10 cellular contexts compared by ENCODE assay signal in the genomic region with DNA sequence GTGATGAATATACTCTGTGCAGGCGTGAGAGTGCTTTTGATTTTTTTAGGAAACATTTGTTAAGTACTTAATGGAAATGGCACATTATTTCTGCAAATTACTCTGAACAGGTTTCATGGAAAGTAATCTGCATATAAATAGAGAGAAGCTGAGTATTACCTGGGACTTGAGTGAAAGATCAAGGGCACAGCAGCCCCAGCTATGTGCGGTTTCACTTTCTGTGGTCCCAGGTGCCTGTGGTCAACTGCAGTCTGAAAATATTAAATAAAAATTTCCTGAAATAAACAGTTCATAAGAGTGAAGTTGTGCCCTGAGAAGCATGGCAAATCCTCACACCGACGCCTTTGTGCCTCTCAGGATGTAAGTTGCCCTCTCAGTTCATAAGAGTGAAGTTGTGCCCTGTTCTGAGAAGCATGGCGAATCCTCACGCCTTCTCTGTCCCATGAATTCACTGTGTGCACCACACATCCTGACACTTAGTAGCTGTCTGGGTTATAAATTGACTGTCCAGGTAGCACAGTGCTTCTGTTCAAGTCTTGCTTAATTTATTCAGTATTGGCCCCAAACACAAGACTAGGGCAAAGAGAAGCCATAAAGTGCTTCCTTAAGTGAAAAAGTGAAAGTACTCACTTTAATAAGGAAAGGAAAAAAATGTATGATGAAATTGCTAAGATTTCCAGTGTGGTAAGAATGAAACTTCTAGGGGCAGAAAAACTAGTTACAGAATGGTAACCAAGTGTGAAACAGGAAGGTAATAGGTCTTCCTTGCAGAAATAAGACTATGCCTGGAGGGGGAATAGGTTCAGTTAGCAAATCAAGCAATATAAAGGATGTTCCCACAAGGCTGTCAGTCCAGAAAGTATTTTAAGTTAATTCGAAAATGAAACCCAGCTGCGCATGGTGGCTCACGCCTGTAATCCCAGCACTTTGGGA. TPM values are rescaled to one million over a fixed set of nuclear protein-coding genes. Genes with fewer than 3 reads are reported as not detected.
DNase-seq lines count a peak whose midpoint lies in the region; ATAC-seq and TF ChIP-seq lines count a peak whose summit lies in the region.
"Had no signal": no experiment of that assay in that cellular context is flagged by ENCODE, and none has a peak within 500 bp of the region (broad histone marks: within the 10 kb centered on the region; RNA-seq: fewer than 3 reads in every experiment).

No MANE protein-coding gene starts in this region.

- no peak overlapping the region for H3K27ac Mint-ChIP-seq in activated CD8-positive, alpha-beta memory T cell treated with anti-CD3 and anti-CD28 coated beads, Interleukin-2, amount 10 ng/mL, durations not matched to agents 7 days and 5 days
- H3K27ac Mint-ChIP-seq in stimulated activated effector memory CD8-positive, alpha-beta T cell treated with anti-CD3 and anti-CD28 coated beads, Interleukin-12 subunit alpha, Interleukin-12 subunit beta, amount 100 ng/mL, for 72 hours, result no peak overlapping the region

- no peaks in the 10 kb centered on the region for H3K36me3 Mint-ChIP-seq in activated CD8-positive, alpha-beta memory T cell treated with anti-CD3 and anti-CD28 coated beads, Interleukin-2, amount 10 ng/mL, durations not matched to agents 7 days and 5 days
- H3K36me3 Mint-ChIP-seq in stimulated activated effector memory CD8-positive, alpha-beta T cell treated with anti-CD3 and anti-CD28 coated beads, Interleukin-12 subunit alpha, Interleukin-12 subunit beta, amount 100 ng/mL, for 72 hours, result no peaks in the 10 kb centered on the region

- no peaks in the 10 kb centered on the region for H3K9me2 ChIP-seq in OCI-LY7 (ENCODE audit: insufficient read depth, low read length)

- H3K4me3 Mint-ChIP-seq in activated CD8-positive, alpha-beta memory T cell treated with anti-CD3 and anti-CD28 coated beads, Interleukin-2, amount 10 ng/mL, durations not matched to agents 7 days and 5 days, result peak overlapping the region; percentile 45
- peak overlapping the region; percentile 22 for H3K4me3 Mint-ChIP-seq in stimulated activated effector memory CD8-positive, alpha-beta T cell treated with anti-CD3 and anti-CD28 coated beads, Interleukin-12 subunit alpha, Interleukin-12 subunit beta, amount 100 ng/mL, for 72 hours

- H3K4me1 Mint-ChIP-seq in activated CD8-positive, alpha-beta memory T cell treated with anti-CD3 and anti-CD28 coated beads, Interleukin-2, amount 10 ng/mL, durations not matched to agents 7 days and 5 days, result peaks cover 19% of the 10 kb centered on the region
- H3K4me1 Mint-ChIP-seq in stimulated activated effector memory CD8-positive, alpha-beta T cell treated with anti-CD3 and anti-CD28 coated beads, Interleukin-12 subunit alpha, Interleukin-12 subunit beta, amount 100 ng/mL, for 72 hours, result peaks cover 7% of the 10 kb centered on the region

- intact Hi-C loops in OCI-LY7 (cut with micrococcal nuclease; ENCODE audit: unreplicated experiment), result no loop called here

- peaks cover 32% of the 10 kb centered on the region for H3K27me3 Mint-ChIP-seq in activated CD8-positive, alpha-beta memory T cell treated with anti-CD3 and anti-CD28 coated beads, Interleukin-2, amount 10 ng/mL, durations not matched to agents 7 days and 5 days

- BruUV-seq in OCI-LY7 (replicated peaks; lab: Mats Ljungman, UMichigan), result no TSS peak

- peaks cover 6% of the 10 kb centered on the region for H3K4me1 ChIP-seq in OCI-LY7 (ENCODE audit: insufficient read depth, low read length, poor library complexity, severe bottlenecking)

- peak; percentile 34 for ATAC-seq in activated CD8-positive, alpha-beta memory T cell treated with anti-CD3 and anti-CD28 coated beads, Interleukin-2, amount 10 ng/mL, durations not matched to agents 7 days and 5 days
- ATAC-seq in HG02763 (IDR thresholded peaks at IDR 0.05; ENCODE audit: unreplicated experiment) (peak; percentile 51), HG03439 (IDR thresholded peaks at IDR 0.05; ENCODE audit: unreplicated experiment) (no peak)
- ATAC-seq in stimulated activated effector memory CD8-positive, alpha-beta T cell treated with anti-CD3 and anti-CD28 coated beads, Interleukin-12 subunit alpha, Interleukin-12 subunit beta, amount 100 ng/mL, for 72 hours, result peak; percentile 69

- no peaks in the 10 kb centered on the region for H4K20me1 ChIP-seq in OCI-LY7 (ENCODE audit: insufficient read depth, low read length)

- H3K4me2 ChIP-seq in OCI-LY7 (ENCODE audit: low read length), result peak overlapping the region; percentile 36; the same call in 1 of the 2 replicates

- no peak overlapping the region for H2AFZ ChIP-seq in OCI-LY7 (ENCODE audit: low read length)

- no peaks in the 10 kb centered on the region for H3K36me3 ChIP-seq in OCI-LY7 (ENCODE audit: insufficient read depth, low read length)

- POLR2A ChIA-PET in OCI-LY7 (lab: Charles Lee), result interaction anchor here (0.9 to 1.4 kb wide), 2 partner anchors 11 to 28 kb away, joined by 3 to 5 read pairs; no protein-coding TSS in a partner anchor

- H3K9me3 Mint-ChIP-seq in activated CD8-positive, alpha-beta memory T cell treated with anti-CD3 and anti-CD28 coated beads, Interleukin-2, amount 10 ng/mL, durations not matched to agents 7 days and 5 days (ENCODE audit: low read depth), result peaks cover 3% of the 10 kb centered on the region
- H3K9me3 Mint-ChIP-seq in stimulated activated effector memory CD8-positive, alpha-beta T cell treated with anti-CD3 and anti-CD28 coated beads, Interleukin-12 subunit alpha, Interleukin-12 subunit beta, amount 100 ng/mL, for 72 hours, result peaks cover 3% of the 10 kb centered on the region

- no peak overlapping the region for H3K27ac ChIP-seq in OCI-LY7 (ENCODE audit: low read depth, low read length, poor library complexity, severe bottlenecking)

- CTCF ChIA-PET in activated CD8-positive, alpha-beta memory T cell treated with anti-CD3 and anti-CD28 coated beads, Interleukin-2, amount 10 ng/mL, durations not matched to agents 7 days and 5 days (lab: Charles Lee), result no interaction called here
- CTCF ChIA-PET in OCI-LY7 (lab: Charles Lee; ENCODE audit: unreplicated experiment), result no interaction called here

- DNase-seq in activated CD8-positive, alpha-beta memory T cell treated with anti-CD3 and anti-CD28 coated beads, Interleukin-2, amount 10 ng/mL, durations not matched to agents 7 days and 5 days, result no peak
- DNase-seq in activated CD8-positive, alpha-beta memory T cell treated with anti-CD3 and anti-CD28 coated beads, Interleukin-2, amount 50 U/mL, for 4 hours, result no peak
- DNase-seq in OCI-LY7 (ENCODE audit: low spot score) (no peak), amniotic stem cell (lab: John Stamatoyannopoulos, UW) (no peak), NCI-H2029 treated with DMSO at 0.1 percent for 48 hours (lab: John Stamatoyannopoulos, UW) (no peak)
- no peak for DNase-seq in stimulated activated effector memory CD8-positive, alpha-beta T cell treated with anti-CD3 and anti-CD28 coated beads, Interleukin-12 subunit alpha, Interleukin-12 subunit beta, amount 100 ng/mL, for 72 hours (ENCODE audit: low spot score in 2 of 2)
- DNase-seq: midbrain had no signal

- H3K4me3 ChIP-seq in OCI-LY7 (ENCODE audit: low read depth, low read length, poor library complexity, severe bottlenecking), result no peak overlapping the region

- H3K9me3 ChIP-seq in OCI-LY7 (ENCODE audit: low read length), result no peaks in the 10 kb centered on the region

- no peak for TF ChIP-seq CTCF in OCI-LY7 (conservative IDR thresholded peaks at IDR 0.05; ENCODE audit: low read length)

- no peaks in the 10 kb centered on the region for H3K79me2 ChIP-seq in OCI-LY7 (ENCODE audit: insufficient read depth, low read depth, low read length)

RNA-seq across cellular contexts. Expression of a gene that starts 4.3 kb away (rescaled TPM):
- 1 to 10 TPM in 1 of 2 experiments, under 1 TPM in 1; 0.37 to 1.6 TPM for total RNA-seq in activated CD8-positive, alpha-beta memory T cell treated with anti-CD3 and anti-CD28 coated beads, Interleukin-2, amount 10 ng/mL, durations not matched to agents 7 days and 5 days
- not detected in 2 replicates for total RNA-seq in OCI-LY7 (2014; rRNA removed; shearing (Covaris generic))
- total RNA-seq in OCI-LY7 (2022), result not detected in 2 replicates
- total RNA-seq: SK-MEL-5 had no signal
